Comparison of ENCODE assay signal across 17 cellular contexts in genomic region chr12:54349658-54350057, GRCh38. TPM values are rescaled to one million over a fixed set of nuclear protein-coding genes. Genes with fewer than 3 reads are reported as not detected.
DNase-seq lines count a peak whose midpoint lies in the region; ATAC-seq and TF ChIP-seq lines count a peak whose summit lies in the region.
"Had no signal": no experiment of that assay in that cellular context is flagged by ENCODE, and none has a peak within 500 bp of the region (broad histone marks: within the 10 kb centered on the region; RNA-seq: fewer than 3 reads in every experiment).

No MANE protein-coding gene starts in this region.

- H3K4me2 ChIP-seq in neural progenitor cell = peak overlapping the region; percentile 90
- H3K4me2 ChIP-seq: SK-N-SH had no signal

- H3K4me1 Mint-ChIP-seq in glutamatergic neuron (ENCODE audit: low read depth, unreplicated experiment) (peaks cover 38% of the 10 kb centered on the region), neural progenitor cell (peaks cover 76% of the 10 kb centered on the region)

- H3K27ac Mint-ChIP-seq in glutamatergic neuron (ENCODE audit: unreplicated experiment) = peak overlapping the region; percentile 53
- peak overlapping the region; percentile 100 for H3K27ac Mint-ChIP-seq in neural progenitor cell

- H3K27me3 Mint-ChIP-seq in glutamatergic neuron (ENCODE audit: unreplicated experiment) (peaks cover 4% of the 10 kb centered on the region), neural progenitor cell (ENCODE audit: insufficient read depth, low read depth) (no peaks in the 10 kb centered on the region)

- H3K9ac ChIP-seq in neural progenitor cell = no peak overlapping the region
- H3K9ac ChIP-seq: SK-N-SH had no signal

- DNase-seq in NCI-H2171 treated with DMSO at 0.1 percent for 48 hours (lab: John Stamatoyannopoulos, UW) (peak; percentile 23), NCI-H2171 (lab: John Stamatoyannopoulos, UW) (no peak), glutamatergic neuron (no peak), neural progenitor cell (ENCODE audit: low spot score) (no peak), heart left ventricle (no peak), posterior vena cava (ENCODE audit: low spot score) (no peak), LoVo (ENCODE audit: low spot score) (no peak), H4 (ENCODE audit: low spot score) (no peak)
- DNase-seq: 8988T, DMS53, H9, NCI-H2081, NCI-H345, PC-3, SK-N-SH had no signal

- H3K27me3 ChIP-seq in neural progenitor cell = no peaks in the 10 kb centered on the region
- H3K27me3 ChIP-seq in heart left ventricle = no peaks in the 10 kb centered on the region

- H3K79me2 ChIP-seq in neural progenitor cell (ENCODE audit: low read depth) = peaks cover 4% of the 10 kb centered on the region

- H4K20me1 ChIP-seq in neural progenitor cell (ENCODE audit: low read depth) = no peaks in the 10 kb centered on the region

- intact Hi-C loops in heart left ventricle (cut with DNase I) (loop anchor here in 1 of 10 donors (10.0 kb wide), 1 partner anchor 65 kb away; the partner anchor contains the start of genes CBX5 and HNRNPA1), posterior vena cava (cut with DNase I) (loop anchor here in 1 of 2 donors (10.0 kb wide), 2 partner anchors 105 to 345 kb away; partner anchors contain the start of genes HOXC8 and HOXC9)

- H3K36me3 ChIP-seq in neural progenitor cell (no peaks in the 10 kb centered on the region), heart left ventricle (peaks cover 3 to 78% (median 69%) of the 10 kb centered on the region in 9 donors)

- H3F3A ChIP-seq in neural progenitor cell (ENCODE audit: low read depth) = peaks cover 78% of the 10 kb centered on the region

- H3K9me3 ChIP-seq in neural progenitor cell (ENCODE audit: low read depth) (no peaks in the 10 kb centered on the region), heart left ventricle (no peaks in the 10 kb centered on the region)
- H3K9me3 ChIP-seq: SK-N-SH had no signal

- TF ChIP-seq CTCF in glutamatergic neuron (IDR thresholded peaks at IDR 0.05; ENCODE audit: partially characterized antibody, unreplicated experiment) (no peak), neural progenitor cell (IDR thresholded peaks at IDR 0.05) (no peak), heart left ventricle (IDR thresholded peaks at IDR 0.05) (no peak)

- no peak for ATAC-seq in heart left ventricle
- ATAC-seq: PC-3 had no signal

- peaks cover 8% of the 10 kb centered on the region for H3K9me3 Mint-ChIP-seq in glutamatergic neuron (ENCODE audit: unreplicated experiment)
- no peaks in the 10 kb centered on the region for H3K9me3 Mint-ChIP-seq in neural progenitor cell
- H3K9me3 Mint-ChIP-seq: H9 had no signal

- H3K4me3 ChIP-seq in neural progenitor cell (peak overlapping the region; percentile 43), heart left ventricle (no peak overlapping the region)

- H2AFZ ChIP-seq in neural progenitor cell (replicated peaks) = no peak overlapping the region

- peaks cover 77% of the 10 kb centered on the region for H3K4me1 ChIP-seq in neural progenitor cell
- peaks cover 0 to 29% (median 10%) of the 10 kb centered on the region in 12 donors for H3K4me1 ChIP-seq in heart left ventricle

- H3K36me3 Mint-ChIP-seq in glutamatergic neuron (ENCODE audit: unreplicated experiment) (peaks cover 12% of the 10 kb centered on the region), neural progenitor cell (peaks cover 34% of the 10 kb centered on the region)

- H3K27ac ChIP-seq in neural progenitor cell = peak overlapping the region; percentile 99
- H3K27ac ChIP-seq in heart left ventricle = no peak overlapping the region
- H3K27ac ChIP-seq: C4-2B had no signal

- TF ChIP-seq POLR2A in heart left ventricle (IDR thresholded peaks at IDR 0.05) = no peak

- no peak overlapping the region for H3K4me3 Mint-ChIP-seq in glutamatergic neuron (ENCODE audit: unreplicated experiment)
- peak overlapping the region; percentile 66 for H3K4me3 Mint-ChIP-seq in neural progenitor cell

RNA-seq across cellular contexts. Expression of gene GPR84, which starts 14.6 kb away (rescaled TPM):
- total RNA-seq in glutamatergic neuron (ENCODE audit: unreplicated experiment) (not detected), neural progenitor cell (ENCODE audit: low replicate concordance) (not detected in 2 replicates), heart left ventricle (1 to 10 TPM in 2 of 9 donors, under 1 TPM in 2, not detected in 5; 0.21 to 4.4 (median 0.94) TPM), posterior vena cava (1 to 10 TPM; 1.6 to 2.5 TPM)
- polyA plus RNA-seq in heart left ventricle = under 1 TPM in 1 of 2 donors, not detected in 1; 0.37 TPM
- not detected in 2 replicates for total RNA-seq in H4 (2014; rRNA removed; shearing (Covaris generic))
- total RNA-seq: H9, LHCN-M2, PC-3 had no signal

RNA-seq across cellular contexts. Expression of gene COPZ1, which starts 24.7 kb away (rescaled TPM):
- total RNA-seq in glutamatergic neuron (ENCODE audit: unreplicated experiment) (88.6 TPM), neural progenitor cell (ENCODE audit: low replicate concordance) (197 and 219 TPM in 2 replicates), heart left ventricle (100 to 1,000 TPM; 112 to 146 (median 125) TPM), posterior vena cava (10 to 100 TPM; 80.2 to 80.6 TPM)
- 100 to 1,000 TPM in 1 of 2 donors, 10 to 100 TPM in 1; 77.3 to 142 TPM for polyA plus RNA-seq in heart left ventricle
- 155 and 212 TPM in 2 replicates for total RNA-seq in H4 (2014; rRNA removed; shearing (Covaris generic))

RNA-seq across cellular contexts. Expression of gene ZNF385A, which starts 34.9 kb away (rescaled TPM):
- total RNA-seq in glutamatergic neuron (ENCODE audit: unreplicated experiment) (26.6 TPM), neural progenitor cell (ENCODE audit: low replicate concordance) (6.2 and 7.2 TPM in 2 replicates), heart left ventricle (10 to 100 TPM in 4 of 9 donors, 1 to 10 TPM in 5; 3.6 to 22.7 (median 6.7) TPM), posterior vena cava (10 to 100 TPM; 19.3 to 23.2 TPM)
- 1 to 10 TPM; 5.3 TPM for polyA plus RNA-seq in heart left ventricle
- total RNA-seq in H4 (2014; rRNA removed; shearing (Covaris generic)) = 2.3 and 5.3 TPM in 2 replicates

RNA-seq across cellular contexts. Expression of gene NFE2, which starts 48.8 kb away (rescaled TPM):
- total RNA-seq in glutamatergic neuron (ENCODE audit: unreplicated experiment) (not detected), neural progenitor cell (ENCODE audit: low replicate concordance) (2.8 and 4.3 TPM in 2 replicates), heart left ventricle (1 to 10 TPM in 2 of 9 donors, under 1 TPM in 5, not detected in 2; 0.21 to 1.7 (median 0.63) TPM), posterior vena cava (1 to 10 TPM; 1.6 to 3.5 TPM)
- polyA plus RNA-seq in heart left ventricle = under 1 TPM; 0.38 to 0.51 TPM
- total RNA-seq in H4 (2014; rRNA removed; shearing (Covaris generic)) = 0.89 and 1.2 TPM in 2 replicates
